In the genomic region with DNA sequence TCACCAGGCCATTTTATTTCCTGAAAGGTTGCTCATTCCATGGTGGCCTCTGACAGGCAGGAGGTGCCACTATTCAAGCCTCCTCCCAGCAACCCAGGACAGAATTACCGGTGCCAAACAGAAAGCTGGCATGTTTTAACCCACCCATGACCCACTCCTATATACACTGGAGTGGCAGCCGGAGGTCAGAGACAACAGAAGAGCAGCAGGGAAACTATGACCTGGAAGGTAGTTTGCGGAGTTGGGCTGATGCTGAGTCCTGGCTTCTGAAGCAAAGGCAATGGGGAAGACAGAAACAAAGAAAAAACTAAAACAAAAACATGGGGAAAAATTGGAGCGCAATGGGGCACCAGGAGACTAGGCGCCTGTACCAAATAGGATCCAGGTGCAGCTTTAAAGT, we compare ENCODE assay signal across 13 cellular contexts. TPM values are rescaled to one million over a fixed set of nuclear protein-coding genes. Genes with fewer than 3 reads are reported as not detected.
DNase-seq lines count a peak whose midpoint lies in the region; ATAC-seq and TF ChIP-seq lines count a peak whose summit lies in the region.
"Had no signal": no experiment of that assay in that cellular context is flagged by ENCODE, and none has a peak within 500 bp of the region (broad histone marks: within the 10 kb centered on the region; RNA-seq: fewer than 3 reads in every experiment).

No MANE protein-coding gene starts in this region.

- no peak for TF ChIP-seq POLR2A in heart left ventricle (IDR thresholded peaks at IDR 0.05)
- TF ChIP-seq POLR2A in esophagus muscularis mucosa (IDR thresholded peaks at IDR 0.05; ENCODE audit: low read depth): no peak
- no peak for TF ChIP-seq POLR2A in vagina (IDR thresholded peaks at IDR 0.05)

- intact Hi-C loops in heart left ventricle (cut with DNase I): no loop called here
- intact Hi-C loops in Right ventricle myocardium superior (cut with DNase I): no loop called here
- intact Hi-C loops in esophagus muscularis mucosa (cut with DNase I): no loop called here
- intact Hi-C loops in vagina (cut with DNase I): no loop called here

- H3K9me3 ChIP-seq in heart left ventricle: peaks cover 0 to 13% (median 0%) of the 10 kb centered on the region in 12 donors
- peaks cover 0 to 4% (median 0%) of the 10 kb centered on the region in 4 donors for H3K9me3 ChIP-seq in esophagus muscularis mucosa
- no peaks in the 10 kb centered on the region for H3K9me3 ChIP-seq in neuron (ENCODE audit: low read length)
- no peaks in the 10 kb centered on the region for H3K9me3 ChIP-seq in vagina
- H3K9me3 ChIP-seq: A549 had no signal

- ATAC-seq in heart left ventricle (no peak), Right ventricle myocardium superior (ENCODE audit: poor library complexity) (no peak), HG02571 (IDR thresholded peaks at IDR 0.05; ENCODE audit: unreplicated experiment) (no peak)
- ATAC-seq: A549; activated T-cell treated with anti-CD3 and anti-CD28 coated beads, Interleukin-2, amount 50 U/mL, for 4 hours; sciatic nerve had no signal

- H3K4me3 ChIP-seq in heart left ventricle (peak overlapping the region in 9 of 12 donors; percentile 44 to 60 (median 53)), esophagus muscularis mucosa (peak overlapping the region; percentile 17 to 46 (median 31)), neuron (ENCODE audit: low read length) (peak overlapping the region; percentile 53), vagina (peak overlapping the region; percentile 14 to 48)
- H3K4me3 ChIP-seq: A549 had no signal

- H3K36me3 ChIP-seq in heart left ventricle: no peaks in the 10 kb centered on the region
- no peaks in the 10 kb centered on the region for H3K36me3 ChIP-seq in esophagus muscularis mucosa
- H3K36me3 ChIP-seq in neuron (ENCODE audit: insufficient read depth, low read length): no peaks in the 10 kb centered on the region
- H3K36me3 ChIP-seq in vagina: no peaks in the 10 kb centered on the region

- H3K27ac ChIP-seq in heart left ventricle (no peak overlapping the region), esophagus muscularis mucosa (replicated peaks in 1 of 4) (no peak overlapping the region), vagina (peak overlapping the region; percentile 32)
- H3K27ac ChIP-seq: A549 had no signal

- TF ChIP-seq CTCF in heart left ventricle (IDR thresholded peaks at IDR 0.05): no peak
- no peak for TF ChIP-seq CTCF in esophagus muscularis mucosa (IDR thresholded peaks at IDR 0.05)
- no peak for TF ChIP-seq CTCF in vagina (IDR thresholded peaks at IDR 0.05)

- 67 to 71% (median 67%) methylated on average over 5 of the region's 5 CpGs for WGBS in heart left ventricle, 4 donors
- 56% methylated on average over 5 of the region's 5 CpGs for WGBS in esophagus muscularis mucosa

- H3K27me3 ChIP-seq in heart left ventricle: peaks cover 0 to 3% (median 0%) of the 10 kb centered on the region in 9 donors
- peaks cover 0 to 5% (median 0%) of the 10 kb centered on the region in 4 donors for H3K27me3 ChIP-seq in esophagus muscularis mucosa
- no peaks in the 10 kb centered on the region for H3K27me3 ChIP-seq in neuron (ENCODE audit: insufficient read depth, low read length)
- H3K27me3 ChIP-seq in vagina: no peaks in the 10 kb centered on the region

- H3K4me1 ChIP-seq in heart left ventricle: peaks cover 0 to 27% (median 7%) of the 10 kb centered on the region in 12 donors
- peaks cover 0 to 7% (median 4%) of the 10 kb centered on the region in 4 donors for H3K4me1 ChIP-seq in esophagus muscularis mucosa
- peaks cover 34% of the 10 kb centered on the region for H3K4me1 ChIP-seq in neuron (ENCODE audit: insufficient read depth, low read length)
- H3K4me1 ChIP-seq in vagina: peaks cover 16% of the 10 kb centered on the region
- H3K4me1 ChIP-seq: A549 had no signal

- H2AFZ ChIP-seq in neuron (ENCODE audit: low read depth, low read length): peak overlapping the region; percentile 9

- TF ChIP-seq EP300 in esophagus muscularis mucosa (IDR thresholded peaks at IDR 0.05): no peak

- DNase-seq in heart left ventricle: no peak
- DNase-seq in Right ventricle myocardium superior: no peak
- no peak for DNase-seq in esophagus muscularis mucosa (ENCODE audit: extremely low spot score)
- DNase-seq in vagina (ENCODE audit: extremely low spot score in 2 of 2): no peak
- no peak for DNase-seq in NCI-H345 (lab: John Stamatoyannopoulos, UW)
- DNase-seq in glomerular visceral epithelial cell (ENCODE audit: extremely low spot score): no peak
- DNase-seq: activated T-cell treated with anti-CD3 and anti-CD28 coated beads, Interleukin-2, amount 50 U/mL, for 4 hours; NCI-H1092 treated with DMSO at 0.1 percent for 48 hours; T-helper 1 cell had no signal

RNA-seq across cellular contexts. Expression of a gene that starts 2.2 kb away (rescaled TPM):
- 10 to 100 TPM in 1 of 9 donors, 1 to 10 TPM in 8; 3.2 to 10.1 (median 5.3) TPM for total RNA-seq in heart left ventricle
- polyA plus RNA-seq in heart left ventricle: 1 to 10 TPM; 1.1 to 2.3 TPM
- 4.4 TPM for total RNA-seq in Right ventricle myocardium superior
- total RNA-seq in esophagus muscularis mucosa: 1 to 10 TPM; 5.0 to 7.4 (median 6.1) TPM
- 10.8 TPM for total RNA-seq in vagina
- total RNA-seq: activated T-cell treated with anti-CD3 and anti-CD28 coated beads, Interleukin-2, amount 50 U/mL, for 4 hours had no signal

RNA-seq across cellular contexts. Expression of a gene that starts 32.0 kb away (rescaled TPM):
- 1 to 10 TPM; 5.9 to 9.6 (median 7.0) TPM for total RNA-seq in heart left ventricle
- 10 to 100 TPM in 1 of 2 donors, 1 to 10 TPM in 1; 2.6 to 10.3 TPM for polyA plus RNA-seq in heart left ventricle
- total RNA-seq in Right ventricle myocardium superior: 6.6 TPM
- total RNA-seq in esophagus muscularis mucosa: 1 to 10 TPM; 3.3 to 9.6 (median 5.1) TPM
- 8.3 TPM for total RNA-seq in vagina
